8 cellular contexts compared by ENCODE assay signal in the genomic region with DNA sequence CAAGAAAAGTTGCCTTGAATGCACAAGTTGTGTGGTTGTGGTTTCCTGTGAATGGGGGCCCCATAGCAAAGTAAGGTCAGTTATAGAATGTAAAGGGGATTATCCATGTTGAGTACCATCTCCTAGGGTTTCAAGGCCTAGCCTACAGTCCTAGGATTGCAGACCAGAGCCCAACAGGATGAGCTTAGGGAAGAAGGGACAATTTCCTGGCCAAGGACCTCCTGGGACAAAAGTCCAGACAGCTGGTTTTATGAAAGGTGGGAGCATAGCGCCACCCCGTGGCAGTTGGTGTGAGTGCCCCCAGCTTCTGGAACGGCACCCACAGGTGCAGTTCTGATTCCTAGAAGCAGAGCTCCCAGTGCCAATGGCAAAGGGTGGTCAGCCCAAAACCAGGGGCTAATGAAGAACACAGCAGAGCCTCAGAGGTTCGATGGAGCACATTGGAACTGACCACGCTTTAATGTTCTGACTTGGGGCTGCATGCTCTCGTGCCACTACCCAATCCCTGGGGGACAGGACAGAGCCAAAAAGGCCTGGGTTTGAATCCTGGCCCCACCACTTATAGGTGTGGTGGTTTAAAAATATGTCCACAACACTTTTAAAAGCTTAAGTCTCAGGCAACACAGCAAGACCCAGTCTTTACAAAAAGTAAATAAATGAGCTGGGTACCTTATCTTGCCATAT. TPM values are rescaled to one million over a fixed set of nuclear protein-coding genes. Genes with fewer than 3 reads are reported as not detected.
A peak's percentile ranks its signal among the peaks of the same experiment; 100 is the strongest.
DNase-seq lines count a peak whose midpoint lies in the region; ATAC-seq and TF ChIP-seq lines count a peak whose summit lies in the region.

No MANE protein-coding gene starts in this region.

- no peak for TF ChIP-seq EP300 in Ishikawa (IDR thresholded peaks at IDR 0.05; ENCODE audit: borderline replicate concordance)

- ATAC-seq in HG03457 (IDR thresholded peaks at IDR 0.05; ENCODE audit: unreplicated experiment) = no peak

- DNase-seq in DMS153 (lab: John Stamatoyannopoulos, UW) (peak; percentile 37), SHP77 treated with DMSO at 0.1 percent for 48 hours (lab: John Stamatoyannopoulos, UW) (peak; percentile 9), glutamatergic neuron (peak; percentile 80), pons (ENCODE audit: low spot score) (peak; percentile 63), ureter (ENCODE audit: low spot score) (peak; percentile 68)
- DNase-seq in activated naive CD4-positive, alpha-beta T cell treated with Interleukin-2 at 50 U/mL for 16 hours = peak; percentile 73

- no peak overlapping the region for H3K27ac Mint-ChIP-seq in glutamatergic neuron (ENCODE audit: unreplicated experiment)

- peak; percentile 93 for TF ChIP-seq RAD21 in Ishikawa (IDR thresholded peaks at IDR 0.05; ENCODE audit: low read depth)

- no peak overlapping the region for H3K4me3 Mint-ChIP-seq in glutamatergic neuron (ENCODE audit: unreplicated experiment)

- H3K9me3 Mint-ChIP-seq in glutamatergic neuron (ENCODE audit: unreplicated experiment) = peaks cover 2% of the 10 kb centered on the region

- TF ChIP-seq CTCF in glutamatergic neuron (IDR thresholded peaks at IDR 0.05; ENCODE audit: partially characterized antibody, unreplicated experiment) = peak; percentile 92

- H3K27me3 Mint-ChIP-seq in glutamatergic neuron (ENCODE audit: unreplicated experiment) = no peaks in the 10 kb centered on the region

- peaks cover 3% of the 10 kb centered on the region for H3K4me1 Mint-ChIP-seq in glutamatergic neuron (ENCODE audit: low read depth, unreplicated experiment)

- peaks cover 12% of the 10 kb centered on the region for H3K36me3 Mint-ChIP-seq in glutamatergic neuron (ENCODE audit: unreplicated experiment)

TF ChIP-seq in Ishikawa, 13 proteins besides CTCF, POLR2A, EP300 and RAD21:
- no peak for TF ChIP-seq EGR1 (IDR thresholded peaks at IDR 0.05)
- no peak for TF ChIP-seq TEAD4 (IDR thresholded peaks at IDR 0.05)
- TF ChIP-seq MAX (IDR thresholded peaks at IDR 0.05) = no peak
- no peak for TF ChIP-seq TCF12 (IDR thresholded peaks at IDR 0.05; ENCODE audit: low read depth)
- TF ChIP-seq TAF1 (IDR thresholded peaks at IDR 0.05; ENCODE audit: low read depth) = no peak
- TF ChIP-seq NFIC (IDR thresholded peaks at IDR 0.05) = no peak
- TF ChIP-seq ZBTB7A (IDR thresholded peaks at IDR 0.05; ENCODE audit: low read depth) = no peak
- TF ChIP-seq REST (IDR thresholded peaks at IDR 0.05; ENCODE audit: low read depth) = no peak
- TF ChIP-seq, protein P1, sequence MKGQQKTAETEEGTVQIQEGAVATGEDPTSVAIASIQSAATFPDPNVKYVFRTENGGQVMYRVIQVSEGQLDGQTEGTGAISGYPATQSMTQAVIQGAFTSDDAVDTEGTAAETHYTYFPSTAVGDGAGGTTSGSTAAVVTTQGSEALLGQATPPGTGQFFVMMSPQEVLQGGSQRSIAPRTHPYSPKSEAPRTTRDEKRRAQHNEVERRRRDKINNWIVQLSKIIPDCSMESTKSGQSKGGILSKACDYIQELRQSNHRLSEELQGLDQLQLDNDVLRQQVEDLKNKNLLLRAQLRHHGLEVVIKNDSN (IDR thresholded peaks at IDR 0.05) = no peak
- TF ChIP-seq CREB1 (IDR thresholded peaks at IDR 0.05; ENCODE audit: low read depth) = no peak
- no peak for TF ChIP-seq FOXM1 (IDR thresholded peaks at IDR 0.05; ENCODE audit: borderline replicate concordance, low read depth)
- TF ChIP-seq YY1 (IDR thresholded peaks at IDR 0.05; ENCODE audit: low read depth) = no peak
- TF ChIP-seq CEBPB (IDR thresholded peaks at IDR 0.05) = no peak

RNA-seq across cellular contexts. Expression of gene TMEM120A, which starts 25.8 kb away (rescaled TPM):
- total RNA-seq in glutamatergic neuron (ENCODE audit: unreplicated experiment) (26.4 TPM), ureter (80.4 TPM)

RNA-seq across cellular contexts. Expression of gene STYXL1, which starts 27.6 kb away (rescaled TPM):
- total RNA-seq in glutamatergic neuron (ENCODE audit: unreplicated experiment) (41.8 TPM), ureter (45.4 TPM)

RNA-seq across cellular contexts. Expression of gene MDH2, which starts 27.7 kb away (rescaled TPM):
- total RNA-seq in glutamatergic neuron (ENCODE audit: unreplicated experiment) (126 TPM), ureter (177 TPM)

Comparison
In these comparisons a context has a peak if more than half of its experiments do, and no peak if none do; other contexts are left out.
1. DNase-seq: peak in every context shown above with its lines; median percentile 80 in glutamatergic neuron; 73 in activated naive CD4-positive, alpha-beta T cell treated with Interleukin-2 at 50 U/mL for 16 hours; 68 in ureter; 63 in pons; 37 in DMS153; 9 in SHP77 treated with DMSO at 0.1 percent for 48 hours.